Comparison of ENCODE assay signal across 7 cellular contexts in genomic region chr2:74471332-74472065, GRCh38. TPM values are rescaled to one million over a fixed set of nuclear protein-coding genes. Genes with fewer than 3 reads are reported as not detected.
A peak's percentile ranks its signal among the peaks of the same experiment; 100 is the strongest.
DNase-seq lines count a peak whose midpoint lies in the region; ATAC-seq, FAIRE-seq and TF ChIP-seq lines count a peak whose summit lies in the region.

No MANE protein-coding gene starts in this region.

- no peak for TF ChIP-seq CTCF in keratinocyte (optimal IDR thresholded peaks at IDR 0.05 in 1 of 3, IDR thresholded peaks at IDR 0.05 in 1 of 3, conservative IDR thresholded peaks at IDR 0.05 in 1 of 3; ENCODE audit: extremely low read depth in 1 of 3, insufficient read depth in 2 of 3, low read length in 3 of 3)

- DNase-seq in activated naive CD4-positive, alpha-beta T cell treated with anti-CD3 and anti-CD28 coated beads, Interleukin-2, amount 50 U/mL, for 72 hours (ENCODE audit: low spot score in 2 of 2), result no peak
- DNase-seq in keratinocyte (ENCODE audit: low read depth, low spot score) (no peak), NCI-H187 treated with DMSO at 0.1 percent for 48 hours (lab: John Stamatoyannopoulos, UW) (no peak), NAMALWA (ENCODE audit: low spot score) (no peak)
- DNase-seq in stimulated activated naive CD8-positive, alpha-beta T cell treated with anti-CD3 and anti-CD28 coated beads, Interleukin-15, amount 100 ng/mL, for 72 hours, result no peak

- H3K4me1 ChIP-seq in HUES48 (ENCODE audit: control insufficient read depth, insufficient read depth, low read length), result peaks cover 10% of the 10 kb centered on the region; the same call in 1 of the 2 replicates
- peaks cover 9% of the 10 kb centered on the region for H3K4me1 ChIP-seq in keratinocyte (ENCODE audit: control insufficient read depth, extremely low read depth, insufficient read depth, low read length)

- H3K36me3 Mint-ChIP-seq in activated naive CD4-positive, alpha-beta T cell treated with anti-CD3 and anti-CD28 coated beads, Interleukin-2, amount 50 U/mL, for 72 hours, result peaks cover 20 to 30% of the 10 kb centered on the region in 2 donors

- H3K4me1 Mint-ChIP-seq in stimulated activated naive CD8-positive, alpha-beta T cell treated with anti-CD3 and anti-CD28 coated beads, Interleukin-15, amount 100 ng/mL, for 72 hours, result peaks cover 37% of the 10 kb centered on the region

- H3K27ac ChIP-seq in HUES48 (ENCODE audit: low read depth, low read length), result peak overlapping the region; percentile 95
- peak overlapping the region; percentile 89 for H3K27ac ChIP-seq in keratinocyte (ENCODE audit: control insufficient read depth, insufficient read depth, low read length)

- no peaks in the 10 kb centered on the region for H3K79me2 ChIP-seq in keratinocyte (ENCODE audit: control insufficient read depth, insufficient read depth, low read length)

- H3K27ac Mint-ChIP-seq in activated naive CD4-positive, alpha-beta T cell treated with anti-CD3 and anti-CD28 coated beads, Interleukin-2, amount 50 U/mL, for 72 hours, result peak overlapping the region; percentile 97 to 98
- H3K27ac Mint-ChIP-seq in stimulated activated naive CD8-positive, alpha-beta T cell treated with anti-CD3 and anti-CD28 coated beads, Interleukin-15, amount 100 ng/mL, for 72 hours, result peak overlapping the region; percentile 94 to 98

- no peaks in the 10 kb centered on the region for H3K27me3 Mint-ChIP-seq in stimulated activated naive CD8-positive, alpha-beta T cell treated with anti-CD3 and anti-CD28 coated beads, Interleukin-15, amount 100 ng/mL, for 72 hours

- peak overlapping the region; percentile 97 to 100 for H3K4me3 Mint-ChIP-seq in stimulated activated naive CD8-positive, alpha-beta T cell treated with anti-CD3 and anti-CD28 coated beads, Interleukin-15, amount 100 ng/mL, for 72 hours

- H3K9me1 ChIP-seq in keratinocyte (ENCODE audit: control insufficient read depth, extremely low read depth, insufficient read depth, low read length), result no peaks in the 10 kb centered on the region

- no peaks in the 10 kb centered on the region for H3K27me3 ChIP-seq in HUES48 (ENCODE audit: control insufficient read depth, insufficient read depth, low read length)
- no peaks in the 10 kb centered on the region for H3K27me3 ChIP-seq in keratinocyte (ENCODE audit: control insufficient read depth, extremely low read depth, insufficient read depth, low read length)

- no peaks in the 10 kb centered on the region for H4K20me1 ChIP-seq in keratinocyte (ENCODE audit: control insufficient read depth, extremely low read depth, insufficient read depth, low read length)

- H3K9me3 ChIP-seq in HUES48 (ENCODE audit: control insufficient read depth, insufficient read depth, low read length), result no peaks in the 10 kb centered on the region
- no peaks in the 10 kb centered on the region for H3K9me3 ChIP-seq in keratinocyte (ENCODE audit: control insufficient read depth, low read depth, low read length)

- peak overlapping the region; percentile 99 for H3K4me3 ChIP-seq in HUES48 (ENCODE audit: low read depth, low read length)
- peak overlapping the region; percentile 67 to 99 (median 75) for H3K4me3 ChIP-seq in keratinocyte (ENCODE audit: control insufficient read depth in 2 of 3, extremely low read depth in 1 of 3, insufficient read depth in 2 of 3, low read depth in 1 of 3, low read length in 3 of 3)

- FAIRE-seq in keratinocyte (lab: Jason Lieb, UNC), result no peak

- dilution Hi-C loops in keratinocyte (cut with MboI; ENCODE audit: extremely low pct_ligation_motif_present, low sequenced_read_pairs), result no loop called here

- H2AFZ ChIP-seq in keratinocyte (ENCODE audit: control insufficient read depth, low read length), result peak overlapping the region; percentile 95

- H3K9ac ChIP-seq in HUES48 (ENCODE audit: low read depth, low read length) (peak overlapping the region; percentile 81), keratinocyte (ENCODE audit: control insufficient read depth, extremely low read depth, insufficient read depth, low read length) (peak overlapping the region; percentile 93)

- peaks cover 17% of the 10 kb centered on the region for H3K36me3 ChIP-seq in HUES48 (ENCODE audit: control insufficient read depth, insufficient read depth, low read length)
- H3K36me3 ChIP-seq in keratinocyte (ENCODE audit: control insufficient read depth in 2 of 2, extremely low read depth in 1 of 2, insufficient read depth in 2 of 2, low read length in 2 of 2), result peaks cover 11 to 12% of the 10 kb centered on the region in 2 experiments

- no peaks in the 10 kb centered on the region for H3K9me3 Mint-ChIP-seq in activated naive CD4-positive, alpha-beta T cell treated with anti-CD3 and anti-CD28 coated beads, Interleukin-2, amount 50 U/mL, for 72 hours
- no peaks in the 10 kb centered on the region for H3K9me3 Mint-ChIP-seq in stimulated activated naive CD8-positive, alpha-beta T cell treated with anti-CD3 and anti-CD28 coated beads, Interleukin-15, amount 100 ng/mL, for 72 hours

- peak in 1 of 2 donors; percentile 16 for ATAC-seq in activated naive CD4-positive, alpha-beta T cell treated with anti-CD3 and anti-CD28 coated beads, Interleukin-2, amount 50 U/mL, for 72 hours
- ATAC-seq in stimulated activated naive CD8-positive, alpha-beta T cell treated with anti-CD3 and anti-CD28 coated beads, Interleukin-15, amount 100 ng/mL, for 72 hours, result no peak
- no peak for ATAC-seq in HG02798 (IDR thresholded peaks at IDR 0.05; ENCODE audit: poor library complexity, unreplicated experiment)

- peak overlapping the region; percentile 97 for H3K4me2 ChIP-seq in keratinocyte (ENCODE audit: control insufficient read depth, extremely low read depth, insufficient read depth, low read depth, low read length)

RNA-seq across cellular contexts. Expression of gene MRPL53, which starts 1.0 kb away (rescaled TPM):
- total RNA-seq in activated naive CD4-positive, alpha-beta T cell treated with anti-CD3 and anti-CD28 coated beads, Interleukin-2, amount 50 U/mL, for 72 hours, result 10 to 100 TPM; 82.4 to 99.4 TPM
- polyA plus RNA-seq in keratinocyte, result 28.5 to 31.0 TPM (median 29.0 TPM) in 3 replicates
- 28.3 TPM for polyA plus RNA-seq in keratinocyte (2011; ENCODE audit: low read depth)
- 10.7 and 23.1 TPM in 2 replicates for polyA plus RNA-seq in keratinocyte (2011; cell fraction: cytosol; rRNA removed)
- polyA plus RNA-seq in keratinocyte (2011; cell fraction: nucleus; rRNA removed), result 15.6 and 19.0 TPM in 2 replicates
- polyA plus RNA-seq in keratinocyte (2012; ENCODE audit: low replicate concordance), result 35.8 and 61.3 TPM in 2 replicates
- polyA minus RNA-seq in keratinocyte, result 12.3 to 13.4 TPM (median 12.4 TPM) in 3 replicates
- 34.0 TPM for polyA minus RNA-seq in keratinocyte (2011; cell fraction: cytosol; rRNA and poly(A)+ RNA removed)
- 5.9 and 7.7 TPM in 2 replicates for polyA minus RNA-seq in keratinocyte (2011; cell fraction: nucleus; rRNA and poly(A)+ RNA removed)

RNA-seq across cellular contexts. Expression of gene MOGS, which starts 6.3 kb away (rescaled TPM):
- total RNA-seq in activated naive CD4-positive, alpha-beta T cell treated with anti-CD3 and anti-CD28 coated beads, Interleukin-2, amount 50 U/mL, for 72 hours, result 10 to 100 TPM; 61.8 to 64.7 TPM
- polyA plus RNA-seq in keratinocyte, result 52.8 to 72.0 TPM (median 63.1 TPM) in 3 replicates
- polyA plus RNA-seq in keratinocyte (2011; ENCODE audit: low read depth), result 9.6 TPM
- polyA plus RNA-seq in keratinocyte (2011; cell fraction: cytosol; rRNA removed), result 16.7 and 23.7 TPM in 2 replicates
- polyA plus RNA-seq in keratinocyte (2011; cell fraction: nucleus; rRNA removed), result 161 and 190 TPM in 2 replicates
- 52.2 and 59.7 TPM in 2 replicates for polyA plus RNA-seq in keratinocyte (2012; ENCODE audit: low replicate concordance)
- 52.9 to 105 TPM (median 72.9 TPM) in 3 replicates for polyA minus RNA-seq in keratinocyte
- 62.5 TPM for polyA minus RNA-seq in keratinocyte (2011; cell fraction: cytosol; rRNA and poly(A)+ RNA removed)
- 105 and 107 TPM in 2 replicates for polyA minus RNA-seq in keratinocyte (2011; cell fraction: nucleus; rRNA and poly(A)+ RNA removed)

RNA-seq across cellular contexts. Expression of gene CCDC142, which starts 11.3 kb away (rescaled TPM):
- 10 to 100 TPM; 16.4 to 25.3 TPM for total RNA-seq in activated naive CD4-positive, alpha-beta T cell treated with anti-CD3 and anti-CD28 coated beads, Interleukin-2, amount 50 U/mL, for 72 hours
- 4.7 to 6.7 TPM (median 5.8 TPM) in 3 replicates for polyA plus RNA-seq in keratinocyte
- polyA plus RNA-seq in keratinocyte (2011; ENCODE audit: low read depth), result 0.50 TPM
- polyA plus RNA-seq in keratinocyte (2011; cell fraction: cytosol; rRNA removed), result 1.5 and 2.1 TPM in 2 replicates
- polyA plus RNA-seq in keratinocyte (2011; cell fraction: nucleus; rRNA removed), result 21.2 and 21.8 TPM in 2 replicates
- polyA plus RNA-seq in keratinocyte (2012; ENCODE audit: low replicate concordance), result 2.6 and 4.7 TPM in 2 replicates
- polyA minus RNA-seq in keratinocyte, result 15.5 to 16.9 TPM (median 16.4 TPM) in 3 replicates
- polyA minus RNA-seq in keratinocyte (2011; cell fraction: cytosol; rRNA and poly(A)+ RNA removed), result 2.9 TPM
- polyA minus RNA-seq in keratinocyte (2011; cell fraction: nucleus; rRNA and poly(A)+ RNA removed), result 10.6 and 10.9 TPM in 2 replicates

RNA-seq across cellular contexts. Expression of gene TTC31, which starts 11.4 kb away (rescaled TPM):
- 10 to 100 TPM; 30.3 to 35.0 TPM for total RNA-seq in activated naive CD4-positive, alpha-beta T cell treated with anti-CD3 and anti-CD28 coated beads, Interleukin-2, amount 50 U/mL, for 72 hours
- 16.8 to 18.2 TPM (median 17.7 TPM) in 3 replicates for polyA plus RNA-seq in keratinocyte
- 4.4 TPM for polyA plus RNA-seq in keratinocyte (2011; ENCODE audit: low read depth)
- polyA plus RNA-seq in keratinocyte (2011; cell fraction: cytosol; rRNA removed), result 11.3 TPM in 2 replicates
- polyA plus RNA-seq in keratinocyte (2011; cell fraction: nucleus; rRNA removed), result 47.0 and 54.2 TPM in 2 replicates
- polyA plus RNA-seq in keratinocyte (2012; ENCODE audit: low replicate concordance), result 9.2 and 14.7 TPM in 2 replicates
- polyA minus RNA-seq in keratinocyte, result 14.8 to 18.3 TPM (median 15.2 TPM) in 3 replicates
- polyA minus RNA-seq in keratinocyte (2011; cell fraction: cytosol; rRNA and poly(A)+ RNA removed), result 10.7 TPM
- 11.4 and 15.8 TPM in 2 replicates for polyA minus RNA-seq in keratinocyte (2011; cell fraction: nucleus; rRNA and poly(A)+ RNA removed)

RNA-seq across cellular contexts. Expression of gene WBP1, which starts 13.3 kb away (rescaled TPM):
- 10 to 100 TPM; 33.5 to 58.6 TPM for total RNA-seq in activated naive CD4-positive, alpha-beta T cell treated with anti-CD3 and anti-CD28 coated beads, Interleukin-2, amount 50 U/mL, for 72 hours
- 72.3 to 143 TPM (median 75.5 TPM) in 3 replicates for polyA plus RNA-seq in keratinocyte
- polyA plus RNA-seq in keratinocyte (2011; ENCODE audit: low read depth), result 3.3 TPM
- 48.8 and 75.9 TPM in 2 replicates for polyA plus RNA-seq in keratinocyte (2011; cell fraction: cytosol; rRNA removed)
- polyA plus RNA-seq in keratinocyte (2011; cell fraction: nucleus; rRNA removed), result 327 and 329 TPM in 2 replicates
- polyA plus RNA-seq in keratinocyte (2012; ENCODE audit: low replicate concordance), result 50.3 and 68.2 TPM in 2 replicates
- 50.5 to 128 TPM (median 64.9 TPM) in 3 replicates for polyA minus RNA-seq in keratinocyte
- 27.8 TPM for polyA minus RNA-seq in keratinocyte (2011; cell fraction: cytosol; rRNA and poly(A)+ RNA removed)
- 24.3 and 25.1 TPM in 2 replicates for polyA minus RNA-seq in keratinocyte (2011; cell fraction: nucleus; rRNA and poly(A)+ RNA removed)
